In genomic region chr1:232045134-232045533, GRCh38 we compare ENCODE assay signal across 1 cellular context.
TF ChIP-seq lines count a peak whose summit lies in the region.

No MANE protein-coding gene starts in this region.

TF ChIP-seq in GM23338, 12 proteins besides CTCF, POLR2A, EP300 and RAD21 (continued from another document):
- no peak for TF ChIP-seq ZNF462 (CRISPR knock-in tag; IDR thresholded peaks at IDR 0.05)
- TF ChIP-seq ZNF114 (CRISPR knock-in tag; IDR thresholded peaks at IDR 0.05): no peak
- TF ChIP-seq CREB1 (CRISPR knock-in tag; IDR thresholded peaks at IDR 0.05; ENCODE audit: low read depth): no peak
- no peak for TF ChIP-seq STAT1 (IDR thresholded peaks at IDR 0.05; ENCODE audit: unreplicated experiment)
- no peak for TF ChIP-seq NANOG (IDR thresholded peaks at IDR 0.05; ENCODE audit: borderline replicate concordance)
- no peak for TF ChIP-seq ZNF331 (CRISPR knock-in tag; IDR thresholded peaks at IDR 0.05; ENCODE audit: low read depth)
- no peak for TF ChIP-seq POLR2AphosphoS5 (IDR thresholded peaks at IDR 0.05; ENCODE audit: low read depth)
- no peak for TF ChIP-seq EZH2phosphoT487 (IDR thresholded peaks at IDR 0.05; ENCODE audit: unreplicated experiment)
